ENCODE assay signal across 33 cellular contexts in genomic region chr2:136823291-136823690, GRCh38. TPM values are rescaled to one million over a fixed set of nuclear protein-coding genes. Genes with fewer than 3 reads are reported as not detected.
"Had no signal": no experiment of that assay in that cellular context is flagged by ENCODE, and none has a peak within 500 bp of the region (broad histone marks: within the 10 kb centered on the region; RNA-seq: fewer than 3 reads in every experiment).

No MANE protein-coding gene starts in this region.

- H3K36me3 ChIP-seq: colonic mucosa, esophagus squamous epithelium, gastrocnemius medialis, heart right ventricle, lower lobe of right lung had no signal

- H3K27me3 Mint-ChIP-seq: dendritic cell treated with granulocyte-macrophage colony-stimulating factor and Interleukin-4, amounts not matched to agents 40 ng/mL and 50 ng/mL, for 4 days; effector memory CD8-positive, alpha-beta T cell had no signal

- H3K4me3 Mint-ChIP-seq: dendritic cell treated with granulocyte-macrophage colony-stimulating factor and Interleukin-4, amounts not matched to agents 40 ng/mL and 50 ng/mL, for 4 days; effector memory CD8-positive, alpha-beta T cell; endodermal cell; mesothelial cell of epicardium; naive B cell had no signal

- H3K9me3 ChIP-seq: colonic mucosa, esophagus squamous epithelium, gastrocnemius medialis, lower lobe of right lung, mucosa of descending colon had no signal

- H3K9me3 Mint-ChIP-seq: dendritic cell treated with granulocyte-macrophage colony-stimulating factor and Interleukin-4, amounts not matched to agents 40 ng/mL and 50 ng/mL, for 4 days; endodermal cell; mesothelial cell of epicardium had no signal

- DNase-seq: colonic mucosa; cortex of kidney; effector CD8-positive, alpha-beta T cell; effector memory CD8-positive, alpha-beta T cell; endodermal cell; erythroblast; esophagus squamous epithelium; foreskin fibroblast; foreskin melanocyte; gastrocnemius medialis; glutamatergic neuron; head of caudate nucleus; heart right ventricle; hippocampal formation; left cardiac atrium; left ventricle myocardium superior; lower lobe of right lung; mesenchymal stem cell; mucosa of descending colon; naive B cell had no signal

- H3K27me3 ChIP-seq: colonic mucosa, esophagus squamous epithelium, gastrocnemius medialis had no signal

- H3K4me3 ChIP-seq: colonic mucosa, esophagus squamous epithelium, gastrocnemius medialis, heart right ventricle, lower lobe of right lung, mucosa of descending colon had no signal

- FAIRE-seq: endometrium, islet of Langerhans, keratinocyte had no signal

- H3K4me1 Mint-ChIP-seq: endodermal cell, mesothelial cell of epicardium, naive B cell had no signal

- H3K27ac ChIP-seq: colonic mucosa, epithelial cell of prostate, esophagus squamous epithelium, gastrocnemius medialis, heart right ventricle, lower lobe of right lung had no signal

- H3K4me1 ChIP-seq: colonic mucosa, esophagus squamous epithelium, gastrocnemius medialis, heart right ventricle, lower lobe of right lung had no signal

- H3K36me3 Mint-ChIP-seq: mesothelial cell of epicardium, naive B cell had no signal

- ATAC-seq: effector memory CD8-positive, alpha-beta T cell; esophagus mucosa; gastrocnemius medialis; heart right ventricle; left cardiac atrium; left lobe of liver; left ventricle myocardium superior; lower lobe of right lung; mucosa of descending colon had no signal

- H3K27ac Mint-ChIP-seq: dendritic cell treated with granulocyte-macrophage colony-stimulating factor and Interleukin-4, amounts not matched to agents 40 ng/mL and 50 ng/mL, for 4 days; effector memory CD8-positive, alpha-beta T cell; endodermal cell; mesothelial cell of epicardium; naive B cell had no signal

RNA-seq across cellular contexts. Expression of gene THSD7B, which starts 57.9 kb away (rescaled TPM):
- total RNA-seq: dermis microvascular lymphatic vessel endothelial cell, gastrocnemius medialis, glomerular endothelial cell, lower leg skin, lung microvascular endothelial cell, myocyte had no signal
